34 cellular contexts compared by ENCODE assay signal in the genomic region with DNA sequence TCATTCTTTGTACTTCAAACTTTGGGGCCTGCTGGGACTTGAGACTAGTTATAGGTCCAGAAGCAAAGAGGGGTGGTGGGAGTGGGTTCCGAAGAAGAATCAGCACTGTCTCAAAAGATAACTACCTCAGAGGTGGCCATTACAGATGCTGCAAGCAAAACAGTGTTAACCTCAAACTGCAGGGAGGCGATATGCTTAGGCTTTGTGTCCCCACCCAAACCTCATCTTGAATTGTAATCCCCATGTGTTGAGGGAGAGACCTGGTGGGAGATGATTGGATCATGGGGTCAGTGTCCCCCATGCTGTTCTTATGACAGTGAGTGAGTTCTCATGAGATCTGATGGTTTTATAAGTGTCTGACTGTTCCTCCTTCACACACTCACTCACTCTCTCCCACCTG.
"Had no signal": no experiment of that assay in that cellular context is flagged by ENCODE, and none has a peak within 500 bp of the region (broad histone marks: within the 10 kb centered on the region; RNA-seq: fewer than 3 reads in every experiment).

No MANE protein-coding gene starts in this region.

- DNase-seq: Karpas-422, Kasumi-1, MG63, MM.1S, MV-4-11, NCI-H1048, NCI-H1092, NCI-H1092 treated with DMSO at 0.1 percent for 48 hours, NCI-H1105, NCI-H1105 treated with DMSO at 0.1 percent for 48 hours, NCI-H1417, NCI-H1417 treated with DMSO at 0.1 percent for 48 hours, NCI-H1436, NCI-H1436 treated with DMSO at 0.1 percent for 48 hours, NCI-H146, NCI-H1694, NCI-H1694 treated with DMSO at 0.1 percent for 48 hours, NCI-H187, NCI-H187 treated with DMSO at 0.1 percent for 48 hours, NCI-H1930, NCI-H2029, NCI-H2029 treated with DMSO at 0.1 percent for 48 hours, NCI-H2081, NCI-H2081 treated with DMSO at 0.1 percent for 48 hours, NCI-H2107, NCI-H2171, NCI-H2171 treated with DMSO at 0.1 percent for 48 hours, NCI-H2227 treated with DMSO at 0.1 percent for 48 hours, NCI-H226, NCI-H345, NCI-H446, NCI-H446 treated with DMSO at 0.1 percent for 48 hours, NCI-H510A, NCI-H510A treated with DMSO at 0.1 percent for 48 hours had no signal

- H3K36me3 ChIP-seq: MG63 had no signal

- H3K9me3 ChIP-seq: MG63 had no signal

- H3K4me3 ChIP-seq: MG63 had no signal
